ENCODE assay signal across 8 cellular contexts in genomic region chr16:89921699-89922476, GRCh38. TPM values are rescaled to one million over a fixed set of nuclear protein-coding genes. Genes with fewer than 3 reads are reported as not detected.
DNase-seq lines count a peak whose midpoint lies in the region; ATAC-seq and TF ChIP-seq lines count a peak whose summit lies in the region.

No MANE protein-coding gene starts in this region.

- peak overlapping the region; percentile 80 for H3K27ac Mint-ChIP-seq in activated CD8-positive, alpha-beta memory T cell treated with anti-CD3 and anti-CD28 coated beads, Interleukin-2, amount 10 ng/mL, durations not matched to agents 7 days and 5 days
- H3K27ac Mint-ChIP-seq in stimulated activated naive CD8-positive, alpha-beta T cell treated with anti-CD3 and anti-CD28 coated beads, Interleukin-15, amount 100 ng/mL, for 72 hours, result peak overlapping the region in 1 of 2 donors; percentile 65

- no peaks in the 10 kb centered on the region for H3K79me2 ChIP-seq in PC-9 (ENCODE audit: low read depth)

- peak overlapping the region; percentile 61; the same call in 1 of the 2 replicates for H2AFZ ChIP-seq in PC-9

- peaks cover 33% of the 10 kb centered on the region; the same call in 1 of the 2 replicates for H3F3A ChIP-seq in PC-9 (ENCODE audit: insufficient read depth, low read depth)

- H3K4me3 Mint-ChIP-seq in activated CD8-positive, alpha-beta memory T cell treated with anti-CD3 and anti-CD28 coated beads, Interleukin-2, amount 10 ng/mL, durations not matched to agents 7 days and 5 days, result peak overlapping the region; percentile 74
- H3K4me3 Mint-ChIP-seq in stimulated activated naive CD8-positive, alpha-beta T cell treated with anti-CD3 and anti-CD28 coated beads, Interleukin-15, amount 100 ng/mL, for 72 hours, result peak overlapping the region; percentile 71 to 78

- POLR2A ChIA-PET in PC-9 (lab: Charles Lee; ENCODE audit: unreplicated experiment), result interaction anchor here (0.6 to 1.2 kb wide), 7 partner anchors 15 to 121 kb away, joined by 3 to 9 read pairs (median 4); partner anchors contain the start of gene TCF25

- peaks cover 39% of the 10 kb centered on the region for H3K27me3 Mint-ChIP-seq in activated CD8-positive, alpha-beta memory T cell treated with anti-CD3 and anti-CD28 coated beads, Interleukin-2, amount 10 ng/mL, durations not matched to agents 7 days and 5 days
- peaks cover 86% of the 10 kb centered on the region for H3K27me3 Mint-ChIP-seq in stimulated activated naive CD8-positive, alpha-beta T cell treated with anti-CD3 and anti-CD28 coated beads, Interleukin-15, amount 100 ng/mL, for 72 hours

- BruUV-seq in PC-9 (replicated peaks; lab: Mats Ljungman, UMichigan), result TSS peak; percentile 66

- no peaks in the 10 kb centered on the region for H3K9me3 ChIP-seq in PC-9 (ENCODE audit: insufficient read depth, low read depth)

- no peaks in the 10 kb centered on the region for H3K9me3 Mint-ChIP-seq in activated CD8-positive, alpha-beta memory T cell treated with anti-CD3 and anti-CD28 coated beads, Interleukin-2, amount 10 ng/mL, durations not matched to agents 7 days and 5 days (ENCODE audit: low read depth)
- no peaks in the 10 kb centered on the region for H3K9me3 Mint-ChIP-seq in stimulated activated naive CD8-positive, alpha-beta T cell treated with anti-CD3 and anti-CD28 coated beads, Interleukin-15, amount 100 ng/mL, for 72 hours

- H3K4me1 Mint-ChIP-seq in activated CD8-positive, alpha-beta memory T cell treated with anti-CD3 and anti-CD28 coated beads, Interleukin-2, amount 10 ng/mL, durations not matched to agents 7 days and 5 days, result peaks cover 54% of the 10 kb centered on the region
- H3K4me1 Mint-ChIP-seq in stimulated activated naive CD8-positive, alpha-beta T cell treated with anti-CD3 and anti-CD28 coated beads, Interleukin-15, amount 100 ng/mL, for 72 hours, result peaks cover 63% of the 10 kb centered on the region

- intact Hi-C loops in PC-9 (cut with micrococcal nuclease; ENCODE audit: unreplicated experiment), result loop anchor here (5.0 to 10.0 kb wide), 2 partner anchors 123 to 220 kb away; partner anchors contain the start of gene SPATA2L

- H3K4me1 ChIP-seq in PC-9 (replicated peaks; ENCODE audit: insufficient read depth), result peaks cover 46% of the 10 kb centered on the region

- no peaks in the 10 kb centered on the region for H3K27me3 ChIP-seq in PC-9 (ENCODE audit: insufficient read depth, low read depth)

- no peaks in the 10 kb centered on the region for H3K36me3 ChIP-seq in PC-9 (ENCODE audit: low read depth)

- H3K27ac ChIP-seq in PC-9, result peak overlapping the region; percentile 84
- H3K27ac ChIP-seq in cingulate gyrus (ENCODE audit: low read depth, low read length), result peak overlapping the region; percentile 54

- H3K4me2 ChIP-seq in PC-9, result peak overlapping the region; percentile 97

- DNase-seq in activated CD8-positive, alpha-beta memory T cell treated with anti-CD3 and anti-CD28 coated beads, Interleukin-2, amount 10 ng/mL, durations not matched to agents 7 days and 5 days, result peak; percentile 72
- no peak for DNase-seq in activated CD8-positive, alpha-beta memory T cell treated with anti-CD3 and anti-CD28 coated beads for 24 hours
- DNase-seq in PC-9 (peak; percentile 79 to 94), kidney glomerular epithelial cell (lab: John Stamatoyannopoulos, UW) (peak; percentile 85)
- DNase-seq in stimulated activated naive CD8-positive, alpha-beta T cell treated with anti-CD3 and anti-CD28 coated beads, Interleukin-15, amount 100 ng/mL, for 72 hours, result peak; percentile 36 to 51

- peaks cover 3% of the 10 kb centered on the region; the same call in 1 of the 2 replicates for H4K20me1 ChIP-seq in PC-9 (ENCODE audit: insufficient read depth)

- no peak for ATAC-seq in activated CD8-positive, alpha-beta memory T cell treated with anti-CD3 and anti-CD28 coated beads, Interleukin-2, amount 10 ng/mL, durations not matched to agents 7 days and 5 days
- ATAC-seq in stimulated activated naive CD8-positive, alpha-beta T cell treated with anti-CD3 and anti-CD28 coated beads, Interleukin-15, amount 100 ng/mL, for 72 hours, result peak; percentile 14
- no peak for ATAC-seq in HG02571 (IDR thresholded peaks at IDR 0.05; ENCODE audit: unreplicated experiment)
- no peak for ATAC-seq in HG03521 (IDR thresholded peaks at IDR 0.05; ENCODE audit: unreplicated experiment)

- peak overlapping the region; percentile 72 for H3K4me3 ChIP-seq in PC-9

- CTCF ChIA-PET in activated CD8-positive, alpha-beta memory T cell treated with anti-CD3 and anti-CD28 coated beads, Interleukin-2, amount 10 ng/mL, durations not matched to agents 7 days and 5 days (lab: Charles Lee), result interaction anchor here (1.0 to 3.1 kb wide), 6 partner anchors 10 to 221 kb away, joined by 3 to 18 read pairs (median 6); partner anchors contain the start of gene SPATA2L
- CTCF ChIA-PET in PC-9 (lab: Charles Lee), result interaction anchor here (0.8 kb wide), 1 partner anchor 51 kb away, joined by 3 read pairs; no protein-coding TSS in a partner anchor

- TF ChIP-seq CTCF in PC-9 (conservative IDR thresholded peaks at IDR 0.05), result no peak

- no peaks in the 10 kb centered on the region for H3K36me3 Mint-ChIP-seq in activated CD8-positive, alpha-beta memory T cell treated with anti-CD3 and anti-CD28 coated beads, Interleukin-2, amount 10 ng/mL, durations not matched to agents 7 days and 5 days

- H3K9me2 ChIP-seq in PC-9 (ENCODE audit: insufficient read depth), result no peaks in the 10 kb centered on the region

RNA-seq across cellular contexts. Expression of gene TUBB3, which starts 1.3 kb away (rescaled TPM):
- 1 to 10 TPM; 3.6 to 5.0 TPM for total RNA-seq in activated CD8-positive, alpha-beta memory T cell treated with anti-CD3 and anti-CD28 coated beads, Interleukin-2, amount 10 ng/mL, durations not matched to agents 7 days and 5 days
- total RNA-seq in PC-9 (2021), result 79.6 and 105 TPM in 2 replicates

RNA-seq across cellular contexts. Expression of gene MC1R, which starts 3.2 kb away (rescaled TPM):
- 1 to 10 TPM; 2.6 to 4.1 TPM for total RNA-seq in activated CD8-positive, alpha-beta memory T cell treated with anti-CD3 and anti-CD28 coated beads, Interleukin-2, amount 10 ng/mL, durations not matched to agents 7 days and 5 days
- total RNA-seq in PC-9 (2021), result 34.3 and 45.2 TPM in 2 replicates

RNA-seq across cellular contexts. Expression of gene DEF8, which starts 26.7 kb away (rescaled TPM):
- total RNA-seq in activated CD8-positive, alpha-beta memory T cell treated with anti-CD3 and anti-CD28 coated beads, Interleukin-2, amount 10 ng/mL, durations not matched to agents 7 days and 5 days, result 10 to 100 TPM; 26.7 to 27.7 TPM
- 59.6 and 66.9 TPM in 2 replicates for total RNA-seq in PC-9 (2021)

RNA-seq across cellular contexts. Expression of gene TCF25, which starts 48.5 kb away (rescaled TPM):
- total RNA-seq in activated CD8-positive, alpha-beta memory T cell treated with anti-CD3 and anti-CD28 coated beads, Interleukin-2, amount 10 ng/mL, durations not matched to agents 7 days and 5 days, result 100 to 1,000 TPM; 181 to 216 TPM
- 298 and 347 TPM in 2 replicates for total RNA-seq in PC-9 (2021)

Comparison
In these comparisons a context has a peak if more than half of its experiments do, and no peak if none do; other contexts are left out.
1. RNA of gene TUBB3, which starts 1.3 kb away (total RNA-seq): 79.6 to 105 TPM in PC-9; 3.6 to 5.0 TPM in activated CD8-positive, alpha-beta memory T cell treated with anti-CD3 and anti-CD28 coated beads, Interleukin-2, amount 10 ng/mL, durations not matched to agents 7 days and 5 days; every median in the first group is over 10 times any median in the second.